ENCODE assay signal across 10 cellular contexts in the genomic region with DNA sequence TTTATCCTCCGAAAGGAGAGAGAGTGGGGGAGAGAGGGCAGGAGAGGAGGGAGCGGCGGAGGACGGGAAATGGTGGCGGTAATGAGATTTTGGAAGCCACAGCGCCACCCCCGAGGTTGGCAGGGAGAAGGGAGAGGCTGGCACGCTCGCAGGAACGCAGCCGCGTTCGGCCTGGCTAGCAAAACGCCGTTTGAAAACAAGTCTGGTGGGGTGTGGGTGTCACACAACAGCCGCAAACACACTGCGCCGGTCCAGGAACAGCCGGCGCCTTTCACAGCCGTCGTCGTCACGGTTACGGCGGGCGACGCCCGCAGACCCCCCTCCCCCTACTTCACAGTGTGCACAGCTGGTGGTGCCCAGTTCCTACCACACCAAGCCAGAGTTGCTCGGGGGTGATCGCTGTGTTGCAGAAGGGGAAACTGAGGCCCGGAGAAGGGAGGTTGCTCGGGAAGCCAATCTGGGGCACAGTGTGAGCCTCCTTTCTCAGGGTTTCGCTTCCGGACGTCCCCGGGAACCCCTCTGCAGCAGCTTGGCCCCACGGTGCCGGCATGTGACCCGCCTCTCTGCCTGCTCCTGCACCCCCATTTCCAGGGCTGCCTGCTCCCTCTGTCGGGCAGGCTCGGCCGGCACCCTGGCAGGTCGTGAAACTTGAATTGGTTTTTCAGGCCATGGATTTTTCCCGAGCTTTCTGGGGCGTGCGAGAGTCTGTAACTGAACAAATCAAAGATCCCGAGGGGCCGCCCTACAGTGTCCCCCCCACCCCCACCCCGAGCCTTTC. TPM values are rescaled to one million over a fixed set of nuclear protein-coding genes. Genes with fewer than 3 reads are reported as not detected.
DNase-seq lines count a peak whose midpoint lies in the region; ATAC-seq and TF ChIP-seq lines count a peak whose summit lies in the region.
"Had no signal": no experiment of that assay in that cellular context is flagged by ENCODE, and none has a peak within 500 bp of the region (broad histone marks: within the 10 kb centered on the region; RNA-seq: fewer than 3 reads in every experiment).

No MANE protein-coding gene starts in this region.

- TF ChIP-seq CTCF in glutamatergic neuron (IDR thresholded peaks at IDR 0.05; ENCODE audit: partially characterized antibody, unreplicated experiment) (no peak), parathyroid adenoma (IDR thresholded peaks at IDR 0.05) (no peak), GM13976 (IDR thresholded peaks at IDR 0.05; ENCODE audit: borderline replicate concordance, control extremely low read depth, extremely low read depth, insufficient read depth, missing control alignments) (no peak)

- peak overlapping the region; percentile 48 for H3K4me3 ChIP-seq in parathyroid adenoma (ENCODE audit: low read depth, low read length)
- H3K4me3 ChIP-seq: lung had no signal

- H3K9me3 ChIP-seq in parathyroid adenoma (ENCODE audit: control insufficient read depth, low read length) = no peaks in the 10 kb centered on the region

- no peaks in the 10 kb centered on the region for H3K36me3 Mint-ChIP-seq in glutamatergic neuron (ENCODE audit: unreplicated experiment)

- no peaks in the 10 kb centered on the region for H3K9me3 Mint-ChIP-seq in glutamatergic neuron (ENCODE audit: unreplicated experiment)

- H3K4me2 ChIP-seq in parathyroid adenoma (ENCODE audit: low read length) = peak overlapping the region; percentile 82

- H3K9ac ChIP-seq in parathyroid adenoma = no peak overlapping the region

- no peaks in the 10 kb centered on the region for H3K4me1 Mint-ChIP-seq in glutamatergic neuron (ENCODE audit: low read depth, unreplicated experiment)

- H3K27me3 Mint-ChIP-seq in glutamatergic neuron (ENCODE audit: unreplicated experiment) = peaks cover 3% of the 10 kb centered on the region

- H3K27ac Mint-ChIP-seq in glutamatergic neuron (ENCODE audit: unreplicated experiment) = peak overlapping the region; percentile 4

- no peaks in the 10 kb centered on the region for H3K79me2 ChIP-seq in parathyroid adenoma

- H3K36me3 ChIP-seq in parathyroid adenoma (ENCODE audit: control insufficient read depth, insufficient read depth, low read length) = no peaks in the 10 kb centered on the region

- peak overlapping the region; percentile 74 for H2AFZ ChIP-seq in parathyroid adenoma

- peak in 9 of 14 donors; percentile 11 to 82 (median 36) for DNase-seq in C1 segment of cervical spinal cord (lab: John Stamatoyannopoulos, UW)
- DNase-seq in KBM-7 = peak; percentile 45
- peak; percentile 11 for DNase-seq in activated naive CD4-positive, alpha-beta T cell treated with Interleukin-2 at 50 U/mL for 16 hours
- no peak for DNase-seq in glutamatergic neuron
- no peak for DNase-seq in GM13976 (ENCODE audit: low spot score)

- in situ Hi-C loops in KBM-7 (cut with MboI; ENCODE audit: low pct_unique_long_range_greater_than_20kb, low sequenced_read_pairs) (no loop called here), GM13976 (cut with MboI; ENCODE audit: low sequenced_read_pairs, unreplicated experiment) (no loop called here)

- no peaks in the 10 kb centered on the region for H3K27me3 ChIP-seq in parathyroid adenoma (ENCODE audit: control insufficient read depth, insufficient read depth, low read length)

- ATAC-seq in GM21737 (IDR thresholded peaks at IDR 0.05; ENCODE audit: unreplicated experiment) = no peak
- no peak for ATAC-seq in HG02588 (IDR thresholded peaks at IDR 0.05; ENCODE audit: unreplicated experiment)

- H3K4me3 Mint-ChIP-seq in glutamatergic neuron (ENCODE audit: unreplicated experiment) = no peak overlapping the region

- H3K27ac ChIP-seq in parathyroid adenoma = no peak overlapping the region
- H3K27ac ChIP-seq: HL-60 had no signal

- H3K4me1 ChIP-seq in parathyroid adenoma = no peaks in the 10 kb centered on the region

RNA-seq across cellular contexts. Expression of a gene that starts 57.8 kb away (rescaled TPM):
- total RNA-seq in glutamatergic neuron (ENCODE audit: unreplicated experiment) = 106 TPM
- total RNA-seq: lung had no signal

Comparison
In these comparisons a context has a peak if more than half of its experiments do, and no peak if none do; other contexts are left out.
1. DNase-seq: peak in C1 segment of cervical spinal cord (9 of 14), KBM-7 (single experiment) and activated naive CD4-positive, alpha-beta T cell treated with Interleukin-2 at 50 U/mL for 16 hours (single experiment); none in glutamatergic neuron (single experiment) and GM13976 (single experiment).